27 cellular contexts compared by ENCODE assay signal in genomic region chr20:53395188-53395923, GRCh38.
"Had no signal": no experiment of that assay in that cellular context is flagged by ENCODE, and none has a peak within 500 bp of the region (broad histone marks: within the 10 kb centered on the region; RNA-seq: fewer than 3 reads in every experiment).

No MANE protein-coding gene starts in this region.

- H3K9me3 ChIP-seq: esophagus muscularis mucosa, mucosa of descending colon, ovary, suprapubic skin, transverse colon, vagina had no signal

- DNase-seq: central memory CD4-positive, alpha-beta T cell; effector CD8-positive, alpha-beta T cell; endodermal cell; foreskin keratinocyte; hypothalamus; immature natural killer cell; islet precursor cell; kidney glomerular epithelial cell; mesenchymal stem cell; mucosa of descending colon; naive B cell; ovary; sigmoid colon; stimulated activated CD4-positive, alpha-beta T cell treated with anti-CD3 and anti-CD28 coated beads, Interleukin-2, amount 100 ng/mL, for 24 hours; stimulated activated CD4-positive, alpha-beta T cell treated with anti-CD3 and anti-CD28 coated beads, Interleukin-4, amount 100 ng/mL, for 24 hours; transverse colon had no signal

- H3K4me1 Mint-ChIP-seq: endodermal cell; immature natural killer cell; naive B cell; stimulated activated memory B cell treated with anti-CD40 and anti-IgM and Interleukin-4, amounts not matched to agents 10 μg/mL and 1 μg/mL and 100 μg/mL, for 72 hours had no signal

- H3K4me3 ChIP-seq: esophagus muscularis mucosa, gastroesophageal sphincter, mucosa of descending colon, ovary, sigmoid colon, suprapubic skin, transverse colon, vagina had no signal

- H3K36me3 Mint-ChIP-seq: immature natural killer cell; naive B cell; natural killer cell treated with Interleukin-12 subunit alpha and Interleukin-12 subunit beta and Interleukin-15 and Interleukin-18, amount 100 ng/mL, for 72 hours; stimulated activated memory B cell treated with anti-CD40 and anti-IgM and Interleukin-4, amounts not matched to agents 10 μg/mL and 1 μg/mL and 100 μg/mL, for 72 hours had no signal

- H3K9me3 Mint-ChIP-seq: dendritic cell treated with granulocyte-macrophage colony-stimulating factor and Interleukin-4, amounts not matched to agents 40 ng/mL and 50 ng/mL, for 4 days; endodermal cell; natural killer cell treated with Interleukin-12 subunit alpha and Interleukin-12 subunit beta and Interleukin-15 and Interleukin-18, amount 100 ng/mL, for 72 hours; stimulated activated memory B cell treated with anti-CD40 and anti-IgM and Interleukin-4, amounts not matched to agents 10 μg/mL and 1 μg/mL and 100 μg/mL, for 72 hours; stimulated activated naive CD8-positive, alpha-beta T cell treated with anti-CD3 and anti-CD28 coated beads, Interleukin-15, Interleukin-2, amounts not matched to agents 100 ng/mL and 50 ng/mL, for 24 hours had no signal

- FAIRE-seq: colon had no signal

- H3K27ac ChIP-seq: esophagus muscularis mucosa, foreskin keratinocyte, gastroesophageal sphincter, ovary, suprapubic skin, transverse colon, vagina had no signal

- H3K4me1 ChIP-seq: foreskin keratinocyte, gastroesophageal sphincter, sigmoid colon, suprapubic skin, transverse colon, vagina had no signal

- H3K36me3 ChIP-seq: esophagus muscularis mucosa, gastroesophageal sphincter, ovary, sigmoid colon, suprapubic skin, transverse colon, vagina had no signal

- H3K27ac Mint-ChIP-seq: dendritic cell treated with granulocyte-macrophage colony-stimulating factor and Interleukin-4, amounts not matched to agents 40 ng/mL and 50 ng/mL, for 4 days; endodermal cell; immature natural killer cell; mesothelial cell of epicardium; naive B cell; natural killer cell treated with Interleukin-12 subunit alpha and Interleukin-12 subunit beta and Interleukin-15 and Interleukin-18, amount 100 ng/mL, for 72 hours; stimulated activated memory B cell treated with anti-CD40 and anti-IgM and Interleukin-4, amounts not matched to agents 10 μg/mL and 1 μg/mL and 100 μg/mL, for 72 hours; stimulated activated naive CD8-positive, alpha-beta T cell treated with anti-CD3 and anti-CD28 coated beads, Interleukin-15, Interleukin-2, amounts not matched to agents 100 ng/mL and 50 ng/mL, for 24 hours had no signal

- ATAC-seq: foreskin keratinocyte; gastroesophageal sphincter; mucosa of descending colon; natural killer cell treated with Interleukin-12 subunit alpha and Interleukin-12 subunit beta and Interleukin-15 and Interleukin-18, amount 100 ng/mL, for 72 hours; stimulated activated memory B cell treated with anti-CD40 and anti-IgM and Interleukin-4, amounts not matched to agents 10 μg/mL and 1 μg/mL and 100 μg/mL, for 72 hours had no signal

- H3K27me3 ChIP-seq: esophagus muscularis mucosa, foreskin keratinocyte, gastroesophageal sphincter, ovary, sigmoid colon, suprapubic skin, transverse colon, vagina had no signal

- H3K4me3 Mint-ChIP-seq: dendritic cell treated with granulocyte-macrophage colony-stimulating factor and Interleukin-4, amounts not matched to agents 40 ng/mL and 50 ng/mL, for 4 days; endodermal cell; immature natural killer cell; mesothelial cell of epicardium; natural killer cell treated with Interleukin-12 subunit alpha and Interleukin-12 subunit beta and Interleukin-15 and Interleukin-18, amount 100 ng/mL, for 72 hours; neural crest cell; stimulated activated memory B cell treated with anti-CD40 and anti-IgM and Interleukin-4, amounts not matched to agents 10 μg/mL and 1 μg/mL and 100 μg/mL, for 72 hours; stimulated activated naive CD8-positive, alpha-beta T cell treated with anti-CD3 and anti-CD28 coated beads, Interleukin-15, Interleukin-2, amounts not matched to agents 100 ng/mL and 50 ng/mL, for 24 hours had no signal
